In genomic region chr10:106938448-106939014, GRCh38 we compare ENCODE assay signal across 21 cellular contexts.
A peak's percentile ranks its signal among the peaks of the same experiment; 100 is the strongest.
DNase-seq lines count a peak whose midpoint lies in the region; FAIRE-seq and TF ChIP-seq lines count a peak whose summit lies in the region.
"Had no signal": no experiment of that assay in that cellular context is flagged by ENCODE, and none has a peak within 500 bp of the region (broad histone marks: within the 10 kb centered on the region; RNA-seq: fewer than 3 reads in every experiment).

No MANE protein-coding gene starts in this region.

- H3K9me3 Mint-ChIP-seq in dendritic cell treated with granulocyte-macrophage colony-stimulating factor and Interleukin-4, amounts not matched to agents 40 ng/mL and 50 ng/mL, for 4 days: no peaks in the 10 kb centered on the region
- H3K9me3 Mint-ChIP-seq in immature natural killer cell: no peaks in the 10 kb centered on the region

- no peaks in the 10 kb centered on the region for H3K27me3 Mint-ChIP-seq in dendritic cell treated with granulocyte-macrophage colony-stimulating factor and Interleukin-4, amounts not matched to agents 40 ng/mL and 50 ng/mL, for 4 days
- H3K27me3 Mint-ChIP-seq in immature natural killer cell (ENCODE audit: low read depth in 3 of 3): peaks cover 2% of the 10 kb centered on the region in 3 donors
- H3K27me3 Mint-ChIP-seq: B cell; CD4-positive, alpha-beta T cell had no signal

- H3K4me3 Mint-ChIP-seq in dendritic cell treated with granulocyte-macrophage colony-stimulating factor and Interleukin-4, amounts not matched to agents 40 ng/mL and 50 ng/mL, for 4 days: no peak overlapping the region
- no peak overlapping the region for H3K4me3 Mint-ChIP-seq in immature natural killer cell
- H3K4me3 Mint-ChIP-seq: B cell; CD4-positive, alpha-beta T cell had no signal

- no peaks in the 10 kb centered on the region for H3K36me3 ChIP-seq in MG63
- H3K36me3 ChIP-seq in small intestine (ENCODE audit: control insufficient read depth in 2 of 2, insufficient read depth in 2 of 2, low read length in 2 of 2): no peaks in the 10 kb centered on the region
- H3K36me3 ChIP-seq: SJSA1 had no signal

- DNase-seq in GM12891 (ENCODE audit: insufficient read length, low spot score) (no peak), MG63 (peak; percentile 14), small intestine (peak; percentile 2), immature natural killer cell (no peak), RCC 7860 (ENCODE audit: low spot score) (no peak)
- DNase-seq in stimulated activated CD4-positive, alpha-beta T cell treated with anti-CD3 and anti-CD28 coated beads, Interleukin-4, amount 100 ng/mL, for 4 hours: no peak
- DNase-seq: CD4-positive, alpha-beta T cell; DMS53; GOT3; NCI-H1092; NCI-H1436 treated with DMSO at 0.1 percent for 48 hours; NCI-H2029; NCI-H345; NCI-H524 treated with DMSO at 0.1 percent for 48 hours; PC-9 had no signal

- H3K27me3 ChIP-seq in MG63: no peaks in the 10 kb centered on the region
- no peaks in the 10 kb centered on the region for H3K27me3 ChIP-seq in small intestine (ENCODE audit: control insufficient read depth in 2 of 2, insufficient read depth in 2 of 2, low read length in 2 of 2)
- H3K27me3 ChIP-seq: SJSA1 had no signal

- no peaks in the 10 kb centered on the region for H3K4me1 ChIP-seq in small intestine (ENCODE audit: control insufficient read depth in 2 of 2, insufficient read depth in 1 of 2, low read depth in 1 of 2, low read length in 1 of 2)
- H3K4me1 ChIP-seq: SJSA1 had no signal

- no peak overlapping the region for H3K27ac ChIP-seq in small intestine (ENCODE audit: low read depth in 1 of 2, low read length in 1 of 2)
- H3K27ac ChIP-seq: KMS-11, PC-9, SJSA1 had no signal

- H3K4me3 ChIP-seq in MG63 (no peak overlapping the region), small intestine (ENCODE audit: low read depth in 1 of 2, low read length in 2 of 2) (no peak overlapping the region)
- H3K4me3 ChIP-seq: PC-9, SJSA1 had no signal

- intact Hi-C loops in dendritic cell treated with granulocyte-macrophage colony-stimulating factor and Interleukin-4, amounts not matched to agents 40 ng/mL and 50 ng/mL, for 4 days (cut with micrococcal nuclease): no loop called here

- H3K36me3 Mint-ChIP-seq in dendritic cell treated with granulocyte-macrophage colony-stimulating factor and Interleukin-4, amounts not matched to agents 40 ng/mL and 50 ng/mL, for 4 days (ENCODE audit: low read depth): peaks cover 6% of the 10 kb centered on the region
- no peaks in the 10 kb centered on the region for H3K36me3 Mint-ChIP-seq in immature natural killer cell

- peaks cover 35% of the 10 kb centered on the region for H3K4me1 Mint-ChIP-seq in dendritic cell treated with granulocyte-macrophage colony-stimulating factor and Interleukin-4, amounts not matched to agents 40 ng/mL and 50 ng/mL, for 4 days (ENCODE audit: low read depth)
- peaks cover 0 to 4% of the 10 kb centered on the region in 2 donors for H3K4me1 Mint-ChIP-seq in immature natural killer cell

- H3K9me3 ChIP-seq in MG63: no peaks in the 10 kb centered on the region
- no peaks in the 10 kb centered on the region for H3K9me3 ChIP-seq in small intestine (ENCODE audit: control insufficient read depth, low read depth)
- H3K9me3 ChIP-seq: SJSA1 had no signal

- WGBS in small intestine, 3 donors: 60 to 66% (median 66%) methylated on average over 4 of the region's 4 CpGs

- no peak for TF ChIP-seq POLR2A in GM12891 (IDR thresholded peaks at IDR 0.05; ENCODE audit: low read depth, low read length)

- H3K27ac Mint-ChIP-seq in dendritic cell treated with granulocyte-macrophage colony-stimulating factor and Interleukin-4, amounts not matched to agents 40 ng/mL and 50 ng/mL, for 4 days: peak overlapping the region; percentile 35
- no peak overlapping the region for H3K27ac Mint-ChIP-seq in immature natural killer cell
- H3K27ac Mint-ChIP-seq: B cell; CD4-positive, alpha-beta T cell had no signal

- FAIRE-seq in GM12891 (lab: Jason Lieb, UNC): peak; percentile 40
- no peak for FAIRE-seq in small intestine (lab: Jason Lieb, UNC)
- no peak for FAIRE-seq in RCC 7860 (lab: Jason Lieb, UNC)
- FAIRE-seq: GM12892, GM18507 had no signal

TF ChIP-seq in GM12891, 5 proteins besides CTCF, POLR2A, EP300 and RAD21:
- no peak for TF ChIP-seq POU2F2 (IDR thresholded peaks at IDR 0.05; ENCODE audit: low read depth, low read length)
- no peak for TF ChIP-seq SPI1 (IDR thresholded peaks at IDR 0.05; ENCODE audit: low read depth, low read length)
- no peak for TF ChIP-seq POLR2AphosphoS5 (IDR thresholded peaks at IDR 0.05; ENCODE audit: low read depth, low read length)
- TF ChIP-seq TAF1 (IDR thresholded peaks at IDR 0.05; ENCODE audit: low read depth, low read length): no peak
- no peak for TF ChIP-seq PAX5 (IDR thresholded peaks at IDR 0.05; ENCODE audit: insufficient read depth, low read length, severe bottlenecking)

Comparison
In these comparisons a context has a peak if more than half of its experiments do, and no peak if none do; other contexts are left out.
1. DNase-seq: peak in MG63 (single experiment) and small intestine (single experiment); none in GM12891 (single experiment), stimulated activated CD4-positive, alpha-beta T cell treated with anti-CD3 and anti-CD28 coated beads, Interleukin-4, amount 100 ng/mL, for 4 hours (0 of 2), immature natural killer cell (0 of 3) and RCC 7860 (single experiment).